8 cellular contexts compared by ENCODE assay signal in the genomic region with DNA sequence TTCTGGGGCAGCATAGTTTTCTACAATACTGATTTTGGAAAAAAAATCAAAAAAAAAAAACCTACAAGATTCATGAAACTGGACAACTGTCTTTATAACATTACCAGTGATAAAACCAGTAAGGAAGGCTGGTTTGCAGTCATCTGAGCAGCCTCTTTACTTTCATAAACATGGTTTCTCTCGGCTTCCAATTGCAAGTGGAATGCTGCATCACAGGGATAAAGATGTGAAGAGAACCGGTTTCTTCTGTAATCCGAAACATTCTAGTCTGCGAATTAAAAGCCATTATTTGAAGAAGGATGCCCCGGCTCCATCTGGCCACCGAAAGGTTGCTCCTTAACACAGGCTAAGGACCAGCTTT. TPM values are rescaled to one million over a fixed set of nuclear protein-coding genes. Genes with fewer than 3 reads are reported as not detected.
A peak's percentile ranks its signal among the peaks of the same experiment; 100 is the strongest.
DNase-seq lines count a peak whose midpoint lies in the region; ATAC-seq and TF ChIP-seq lines count a peak whose summit lies in the region.
"Not testable (repeated sequence)": the region's sequence is repeated elsewhere in the genome, so short reads cannot be mapped to it uniquely, and the experiment has no call there.

No MANE protein-coding gene starts in this region.

- peak overlapping the region; percentile 95 for H3K27ac Mint-ChIP-seq in activated T-cell treated with anti-CD3 and anti-CD28 coated beads, Interleukin-2, amount 50 U/mL, for 72 hours
- peak overlapping the region; percentile 100 for H3K27ac Mint-ChIP-seq in chondrocyte (ENCODE audit: unreplicated experiment)
- H3K27ac Mint-ChIP-seq in naive thymus-derived CD8-positive, alpha-beta T cell: peak overlapping the region; percentile 42 to 100 (median 100)
- H3K27ac Mint-ChIP-seq in stimulated activated naive B cell treated with anti-CD40 and anti-IgM and Interleukin-4, amounts not matched to agents 10 μg/mL and 1 μg/mL and 100 μg/mL, for 72 hours: peak overlapping the region; percentile 100

- H3K4me3 ChIP-seq in AG04449 (ENCODE audit: low read depth, low read length) (peak overlapping the region; percentile 38), HAP-1 (peak overlapping the region; percentile 17), PC-3 (ENCODE audit: low read length) (peak overlapping the region; percentile 18; the same call in 1 of the 2 replicates), cardiac muscle cell (peak overlapping the region; percentile 33)

- H3K36me3 Mint-ChIP-seq in activated T-cell treated with anti-CD3 and anti-CD28 coated beads, Interleukin-2, amount 50 U/mL, for 72 hours (ENCODE audit: insufficient read depth in 2 of 2); chondrocyte (ENCODE audit: low read depth); naive thymus-derived CD8-positive, alpha-beta T cell: not testable (repeated sequence)
- peaks cover 4 to 22% of the 10 kb centered on the region in 2 donors for H3K36me3 Mint-ChIP-seq in stimulated activated naive B cell treated with anti-CD40 and anti-IgM and Interleukin-4, amounts not matched to agents 10 μg/mL and 1 μg/mL and 100 μg/mL, for 72 hours

- not testable (repeated sequence) for TF ChIP-seq CTCF in AG04449 (IDR thresholded peaks at IDR 0.05; ENCODE audit: insufficient read depth, low read length, missing control alignments); PC-3 (conservative IDR thresholded peaks at IDR 0.05; ENCODE audit: low read depth, low read length); chondrocyte (IDR thresholded peaks at IDR 0.05); cardiac muscle cell (IDR thresholded peaks at IDR 0.05; ENCODE audit: low read depth, low read length)

- CTCF ChIA-PET in AG04449 (lab: Yijun Ruan, JAX); PC-3 (lab: Charles Lee): not testable (repeated sequence)

- H3K36me3 ChIP-seq in HAP-1 (replicated peaks); PC-3 (ENCODE audit: low read depth, low read length); cardiac muscle cell: not testable (repeated sequence)

- not testable (repeated sequence) for DNase-seq in AG04449 (ENCODE audit: low read depth, low spot score); HAP-1 (ENCODE audit: low spot score in 2 of 2); PC-3; activated T-cell treated with anti-CD3 and anti-CD28 coated beads, Interleukin-2, amount 50 U/mL, for 72 hours; chondrocyte (ENCODE audit: low spot score); cardiac muscle cell (ENCODE audit: low read depth in 1 of 2, low spot score in 1 of 2); naive thymus-derived CD8-positive, alpha-beta T cell; stimulated activated naive B cell treated with anti-CD40 and anti-IgM and Interleukin-4, amounts not matched to agents 10 μg/mL and 1 μg/mL and 100 μg/mL, for 72 hours

- TSS peak; percentile 94 for BruUV-seq in PC-3 (replicated peaks; lab: Mats Ljungman, UMichigan)

- not testable (repeated sequence) for H3K79me2 ChIP-seq in PC-3 (ENCODE audit: low read length)

- H3F3A ChIP-seq in PC-3 (ENCODE audit: low read length, unreplicated experiment): not testable (repeated sequence)

- H3K4me1 ChIP-seq in HAP-1; PC-3 (ENCODE audit: insufficient read depth, low read length); cardiac muscle cell (ENCODE audit: low read depth): not testable (repeated sequence)

- ATAC-seq in PC-3; activated T-cell treated with anti-CD3 and anti-CD28 coated beads, Interleukin-2, amount 50 U/mL, for 72 hours (replicated peaks in 1 of 2); naive thymus-derived CD8-positive, alpha-beta T cell; stimulated activated naive B cell treated with anti-CD40 and anti-IgM and Interleukin-4, amounts not matched to agents 10 μg/mL and 1 μg/mL and 100 μg/mL, for 72 hours (replicated peaks): not testable (repeated sequence)

- peak overlapping the region; percentile 61 for H3K4me2 ChIP-seq in PC-3 (ENCODE audit: low read length)

- peak overlapping the region; percentile 49 to 62 for H3K4me3 Mint-ChIP-seq in activated T-cell treated with anti-CD3 and anti-CD28 coated beads, Interleukin-2, amount 50 U/mL, for 72 hours
- peak overlapping the region; percentile 73 for H3K4me3 Mint-ChIP-seq in chondrocyte (ENCODE audit: unreplicated experiment)
- H3K4me3 Mint-ChIP-seq in naive thymus-derived CD8-positive, alpha-beta T cell: peak overlapping the region; percentile 58 to 92 (median 86)
- H3K4me3 Mint-ChIP-seq in stimulated activated naive B cell treated with anti-CD40 and anti-IgM and Interleukin-4, amounts not matched to agents 10 μg/mL and 1 μg/mL and 100 μg/mL, for 72 hours: peak overlapping the region; percentile 82 to 85

- not testable (repeated sequence) for H4K20me1 ChIP-seq in PC-3 (ENCODE audit: low read length)

- H3K9ac ChIP-seq in PC-3 (ENCODE audit: low read length): not testable (repeated sequence)

- not testable (repeated sequence) for H3K9me2 ChIP-seq in PC-3 (replicated peaks; ENCODE audit: low read length)

- not testable (repeated sequence) for H3K27me3 ChIP-seq in HAP-1 (ENCODE audit: low read depth); PC-3 (ENCODE audit: low read length); cardiac muscle cell

- not testable (repeated sequence) for H3K27me3 Mint-ChIP-seq in activated T-cell treated with anti-CD3 and anti-CD28 coated beads, Interleukin-2, amount 50 U/mL, for 72 hours (ENCODE audit: low read depth); chondrocyte (ENCODE audit: low read depth); naive thymus-derived CD8-positive, alpha-beta T cell; stimulated activated naive B cell treated with anti-CD40 and anti-IgM and Interleukin-4, amounts not matched to agents 10 μg/mL and 1 μg/mL and 100 μg/mL, for 72 hours

- peaks cover 34% of the 10 kb centered on the region for H3K4me1 Mint-ChIP-seq in activated T-cell treated with anti-CD3 and anti-CD28 coated beads, Interleukin-2, amount 50 U/mL, for 72 hours (ENCODE audit: low read depth)
- H3K4me1 Mint-ChIP-seq in chondrocyte (ENCODE audit: low read depth): peaks cover 11% of the 10 kb centered on the region
- peaks cover 17 to 42% (median 33%) of the 10 kb centered on the region in 4 donors for H3K4me1 Mint-ChIP-seq in naive thymus-derived CD8-positive, alpha-beta T cell
- H3K4me1 Mint-ChIP-seq in stimulated activated naive B cell treated with anti-CD40 and anti-IgM and Interleukin-4, amounts not matched to agents 10 μg/mL and 1 μg/mL and 100 μg/mL, for 72 hours: peaks cover 23 to 25% of the 10 kb centered on the region in 2 donors

- H3K27ac ChIP-seq in PC-3 (ENCODE audit: low read length): not testable (repeated sequence)
- peak overlapping the region; percentile 100 for H3K27ac ChIP-seq in cardiac muscle cell

- peak overlapping the region; percentile 30; the same call in 1 of the 2 replicates for H2AFZ ChIP-seq in PC-3 (ENCODE audit: low read length)

- intact Hi-C loops in PC-3 (cut with micrococcal nuclease): not testable (repeated sequence)

- in situ Hi-C loops in HAP-1 (cut with MboI; ENCODE audit: low sequenced_read_pairs): not testable (repeated sequence)

- H3K9me3 Mint-ChIP-seq in activated T-cell treated with anti-CD3 and anti-CD28 coated beads, Interleukin-2, amount 50 U/mL, for 72 hours; chondrocyte (ENCODE audit: low read depth); naive thymus-derived CD8-positive, alpha-beta T cell; stimulated activated naive B cell treated with anti-CD40 and anti-IgM and Interleukin-4, amounts not matched to agents 10 μg/mL and 1 μg/mL and 100 μg/mL, for 72 hours: not testable (repeated sequence)

- not testable (repeated sequence) for H3K9me3 ChIP-seq in HAP-1; PC-3 (ENCODE audit: low read length); cardiac muscle cell (ENCODE audit: low read depth)

- POLR2A ChIA-PET in AG04449 (lab: Yijun Ruan, JAX): interaction anchor here (1.1 kb wide), 1 partner anchor 9 kb away, joined by 17 read pairs; no protein-coding TSS in a partner anchor
- POLR2A ChIA-PET in PC-3 (lab: Charles Lee; ENCODE audit: unreplicated experiment): not testable (repeated sequence)
- POLR2A ChIA-PET in naive thymus-derived CD8-positive, alpha-beta T cell (lab: Charles Lee): interaction anchor here (3.2 kb wide), 1 partner anchor 10 kb away, joined by 51 read pairs; no protein-coding TSS in a partner anchor

RNA-seq across cellular contexts. Expression of a gene that starts 0.6 kb away (rescaled TPM):
- under 0.01 TPM in 2 replicates for total RNA-seq in PC-3 (2014; rRNA removed)
- total RNA-seq in activated T-cell treated with anti-CD3 and anti-CD28 coated beads, Interleukin-2, amount 50 U/mL, for 72 hours: 1,000 to 10,000 TPM; 1,100 to 1,278 TPM
- total RNA-seq in chondrocyte: 1,438 to 1,620 TPM (median 1,579 TPM) in 3 replicates
- under 0.01 TPM in 2 replicates for total RNA-seq in cardiac muscle cell
- 3.8 TPM in 1 of 2 replicates, not detected in the other for polyA plus RNA-seq in cardiac muscle cell
- total RNA-seq in naive thymus-derived CD8-positive, alpha-beta T cell: 1,000 to 10,000 TPM; 3,449 to 3,916 TPM
- polyA plus RNA-seq in naive thymus-derived CD8-positive, alpha-beta T cell: 10 to 100 TPM in 1 of 3 donors, not detected in 2; 22.6 TPM

RNA-seq across cellular contexts. Expression of a gene that starts 26.5 kb away (rescaled TPM):
- total RNA-seq in PC-3 (2014; rRNA removed) (24.6 and 51.6 TPM in 2 replicates), chondrocyte (24.7 to 32.2 TPM (median 26.2 TPM) in 3 replicates), cardiac muscle cell (17.9 and 30.3 TPM in 2 replicates)
- total RNA-seq in activated T-cell treated with anti-CD3 and anti-CD28 coated beads, Interleukin-2, amount 50 U/mL, for 72 hours: 10 to 100 TPM; 16.8 to 24.7 TPM
- polyA plus RNA-seq in cardiac muscle cell: 12.1 and 14.6 TPM in 2 replicates
- total RNA-seq in naive thymus-derived CD8-positive, alpha-beta T cell: 100 to 1,000 TPM; 117 to 124 TPM
- polyA plus RNA-seq in naive thymus-derived CD8-positive, alpha-beta T cell: 1 to 10 TPM; 1.2 to 5.4 (median 1.3) TPM

Comparison
In these comparisons a context has a peak if more than half of its experiments do, and no peak if none do; other contexts are left out.
1. RNA of a gene that starts 0.6 kb away (total RNA-seq): 3,449 to 3,916 TPM in naive thymus-derived CD8-positive, alpha-beta T cell, 1,438 to 1,620 TPM in chondrocyte and 1,100 to 1,278 TPM in activated T-cell treated with anti-CD3 and anti-CD28 coated beads, Interleukin-2, amount 50 U/mL, for 72 hours; under 0.01 TPM in PC-3 and under 0.01 TPM in cardiac muscle cell; every median in the first group is over 1,000 times any median in the second.
2. Peak in every context shown above with its lines, with median percentiles within 50 percentile points of each other: H3K4me3 ChIP-seq, H3K27ac Mint-ChIP-seq and H3K4me3 Mint-ChIP-seq.